Comparison of ENCODE assay signal across 23 cellular contexts in genomic region chr7:142899661-142900060, GRCh38. TPM values are rescaled to one million over a fixed set of nuclear protein-coding genes. Genes with fewer than 3 reads are reported as not detected.
"Had no signal": no experiment of that assay in that cellular context is flagged by ENCODE, and none has a peak within 500 bp of the region (broad histone marks: within the 10 kb centered on the region; RNA-seq: fewer than 3 reads in every experiment).

No MANE protein-coding gene starts in this region.

- H3K27me3 ChIP-seq: MG63 had no signal

- ATAC-seq: HepG2 had no signal

- H3K36me3 ChIP-seq: MG63 had no signal

- DNase-seq: IMR-90, Karpas-422, KG1, MG63, NCI-H1092, NCI-H1105 treated with DMSO at 0.1 percent for 48 hours, NCI-H1436, NCI-H187, NCI-H2029, NCI-H2081 treated with DMSO at 0.1 percent for 48 hours, NCI-H2171, NCI-H226, NCI-H446 treated with DMSO at 0.1 percent for 48 hours, NCI-H510A treated with DMSO at 0.1 percent for 48 hours, NCI-H526, NCI-H82, RPMI8226, SHP77, SK-N-SH, SW 1271 had no signal

- H3K4me3 ChIP-seq: MG63 had no signal

- H3K9me3 ChIP-seq: MG63 had no signal

RNA-seq across cellular contexts. Expression of gene TRPV6, which starts 14.1 kb away (rescaled TPM):
- total RNA-seq: HepG2, HT1080, IMR-90, SK-MEL-5 had no signal

RNA-seq across cellular contexts. Expression of gene TRPV5, which starts 33.9 kb away (rescaled TPM):
- total RNA-seq: HepG2, HT1080, IMR-90, SK-MEL-5 had no signal

RNA-seq across cellular contexts. Expression of gene LLCFC1, which starts 39.6 kb away (rescaled TPM):
- total RNA-seq: HepG2, HT1080, IMR-90, SK-MEL-5 had no signal

RNA-seq across cellular contexts. Expression of gene EPHB6, which starts 44.8 kb away (rescaled TPM):
- total RNA-seq: HepG2 had no signal
